Comparison of ENCODE assay signal across 22 cellular contexts in genomic region chr11:116300252-116300651, GRCh38.
"Had no signal": no experiment of that assay in that cellular context is flagged by ENCODE, and none has a peak within 500 bp of the region (broad histone marks: within the 10 kb centered on the region; RNA-seq: fewer than 3 reads in every experiment).

No MANE protein-coding gene starts in this region.

- H3K4me1 ChIP-seq: body of pancreas, left lung, tibial nerve had no signal

- H3K4me3 ChIP-seq: body of pancreas, cardiac muscle cell, hepatocyte, left lung, lung, tibial nerve had no signal

- H3K27me3 ChIP-seq: body of pancreas, cardiac muscle cell, left lung, tibial nerve had no signal

- H3K9me3 ChIP-seq: body of pancreas, left lung, tibial nerve had no signal

- H3K27ac ChIP-seq: body of pancreas, cardiac muscle cell, hepatocyte, left lung, tibial nerve, VCaP had no signal

- DNase-seq: activated CD4-positive, alpha-beta T cell treated with anti-CD3 and anti-CD28 coated beads for 1 hour; activated CD4-positive, alpha-beta T cell treated with anti-CD3 and anti-CD28 coated beads, Interleukin-2, amount 50 U/mL, for 1 hour; activated CD8-positive, alpha-beta T cell treated with anti-CD3 and anti-CD28 coated beads, Interleukin-2, amount 10 ng/mL, durations not matched to agents 7 days and 5 days; activated gamma-delta T cell treated with Interleukin-2 at 50 U/mL for 16 hours; activated T-cell treated with anti-CD3 and anti-CD28 coated beads, Interleukin-2, amount 50 U/mL, for 1 hour; anterior cingulate cortex; body of pancreas; cortex of kidney; foreskin fibroblast; immature natural killer cell; left lung; naive thymus-derived CD4-positive, alpha-beta T cell; occipital lobe; posterior cingulate gyrus; small intestine; stimulated activated CD4-positive, alpha-beta T cell treated with anti-CD3 and anti-CD28 coated beads, Interleukin-2, amount 100 ng/mL, for 24 hours; stimulated activated naive CD8-positive, alpha-beta T cell treated with anti-CD3 and anti-CD28 coated beads, Interleukin-15, amount 100 ng/mL, for 72 hours had no signal

- H3K36me3 ChIP-seq: cardiac muscle cell, left lung, tibial nerve had no signal
